Comparison of ENCODE assay signal across 15 cellular contexts in the genomic region with DNA sequence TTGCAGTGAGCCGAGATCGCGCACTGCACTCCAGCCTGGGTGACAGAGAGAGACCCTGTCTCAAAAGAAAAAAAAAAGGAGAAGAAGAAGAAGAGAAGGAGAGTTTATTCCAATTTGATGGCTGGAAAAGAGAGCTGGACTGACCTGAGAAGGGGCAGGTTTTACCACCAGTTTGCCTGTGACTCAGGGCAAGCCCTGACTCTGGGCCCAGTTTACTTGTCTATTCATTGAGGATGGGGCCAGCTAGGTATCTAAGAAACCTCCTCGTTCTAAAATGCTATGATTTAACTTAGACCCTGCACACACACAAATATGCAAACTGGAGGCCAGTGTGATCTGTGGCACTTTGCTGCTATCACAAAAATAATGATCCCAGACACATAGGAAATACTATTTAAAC.
"Had no signal": no experiment of that assay in that cellular context is flagged by ENCODE, and none has a peak within 500 bp of the region (broad histone marks: within the 10 kb centered on the region; RNA-seq: fewer than 3 reads in every experiment).

No MANE protein-coding gene starts in this region.

- H3K4me3 ChIP-seq: gastroesophageal sphincter had no signal

- ATAC-seq: activated CD4-positive, CD25-positive, alpha-beta regulatory T cell treated with anti-CD3 and anti-CD28 coated beads, Interleukin-2, amount 50 U/mL, for 24 hours; gastroesophageal sphincter; left lobe of liver had no signal

- H3K27ac ChIP-seq: gastroesophageal sphincter had no signal

- H3K4me3 Mint-ChIP-seq: T-helper 1 cell treated with Interleukin-12 subunit alpha and Interleukin-12 subunit beta and Interleukin-4 antibody, amounts not matched to agents 30 μg/mL and 1 μg/mL, for 36 hours; type B pancreatic cell had no signal

- H3K9me3 ChIP-seq: gastroesophageal sphincter had no signal

- H3K9me3 Mint-ChIP-seq: T-helper 1 cell treated with Interleukin-12 subunit alpha and Interleukin-12 subunit beta and Interleukin-4 antibody, amounts not matched to agents 30 μg/mL and 1 μg/mL, for 36 hours; type B pancreatic cell had no signal

- H3K27me3 Mint-ChIP-seq: type B pancreatic cell had no signal

- H3K27ac Mint-ChIP-seq: T-helper 1 cell treated with Interleukin-12 subunit alpha and Interleukin-12 subunit beta and Interleukin-4 antibody, amounts not matched to agents 30 μg/mL and 1 μg/mL, for 36 hours; type B pancreatic cell had no signal

- H3K27me3 ChIP-seq: gastroesophageal sphincter had no signal

- DNase-seq: activated CD4-positive, alpha-beta T cell treated with anti-CD3 and anti-CD28 coated beads, Interleukin-2, amount 50 U/mL, for 48 hours; activated effector memory CD4-positive, alpha-beta T cell treated with anti-CD3 and anti-CD28 coated beads, Interleukin-2, amount 50 U/mL, for 16 hours; central memory CD4-positive, alpha-beta T cell; cortex of kidney; effector CD8-positive, alpha-beta T cell; islet precursor cell; mammary epithelial cell; posterior cingulate gyrus; SHP77; stimulated activated CD4-positive, alpha-beta T cell treated with anti-CD3 and anti-CD28 coated beads, Interleukin-15, amount 100 ng/mL, for 24 hours had no signal
